In the genomic region with DNA sequence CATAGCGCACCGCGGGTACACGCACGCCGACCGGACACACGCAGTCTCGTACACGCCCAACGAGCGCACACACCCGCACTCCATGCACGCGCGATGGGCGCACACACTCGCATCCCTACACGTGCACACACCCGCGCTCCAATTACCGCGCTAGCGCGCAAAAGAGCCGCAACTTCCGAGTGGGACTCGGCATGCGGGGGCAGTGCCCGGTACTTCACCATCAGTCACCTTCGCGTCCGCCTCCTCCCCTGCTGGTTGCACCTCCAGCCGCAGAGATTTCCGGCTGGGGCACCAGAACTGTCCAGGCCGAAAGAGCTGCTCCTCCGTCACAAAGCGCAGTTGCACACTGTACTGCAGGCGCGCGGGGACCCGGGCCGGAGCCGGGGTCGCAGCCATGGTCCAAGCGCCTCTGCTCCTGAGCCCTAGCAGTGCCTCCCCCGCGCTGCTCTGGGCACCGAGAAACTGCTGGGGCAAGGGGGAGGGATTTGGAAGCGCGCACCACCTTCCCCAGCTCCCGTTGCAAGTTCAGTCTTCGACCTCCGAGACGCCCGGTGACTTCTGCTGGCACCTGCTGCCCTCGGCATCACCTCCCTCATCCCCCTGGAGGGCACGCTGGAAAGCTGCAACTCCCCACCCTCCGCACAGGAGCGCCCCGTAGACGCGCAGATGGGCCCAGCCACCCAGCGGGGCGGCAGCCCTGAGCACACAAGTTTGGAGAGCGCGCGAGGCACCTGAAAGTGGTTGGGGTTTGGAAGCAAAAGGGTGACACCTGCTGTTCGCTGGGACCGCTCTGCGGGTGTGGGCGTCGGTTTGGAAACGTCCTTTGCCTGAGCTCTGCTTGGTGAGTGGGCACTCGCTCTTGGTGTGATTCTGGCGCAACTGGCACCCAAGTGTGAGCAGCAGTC, we compare ENCODE assay signal across 9 cellular contexts.
A peak's percentile ranks its signal among the peaks of the same experiment; 100 is the strongest.
DNase-seq lines count a peak whose midpoint lies in the region; ATAC-seq lines count a peak whose summit lies in the region.
"Had no signal": no experiment of that assay in that cellular context is flagged by ENCODE, and none has a peak within 500 bp of the region (broad histone marks: within the 10 kb centered on the region; RNA-seq: fewer than 3 reads in every experiment).

No MANE protein-coding gene starts in this region.

- H3K27me3 ChIP-seq in CD4-positive, alpha-beta memory T cell (ENCODE audit: insufficient read depth, low read length) = no peaks in the 10 kb centered on the region
- H3K27me3 ChIP-seq in esophagus (ENCODE audit: control insufficient read depth in 1 of 2, insufficient read depth in 2 of 2, low read length in 2 of 2) = no peaks in the 10 kb centered on the region

- peaks cover 0 to 3% (median 0%) of the 10 kb centered on the region in 8 donors for H3K9me3 Mint-ChIP-seq in CD4-positive, alpha-beta memory T cell
- no peaks in the 10 kb centered on the region for H3K9me3 Mint-ChIP-seq in activated CD4-positive, alpha-beta T cell treated with anti-CD3 and anti-CD28 coated beads, Interleukin-2, amount 10 ng/mL, durations not matched to agents 24 days and 14 days

- peaks cover 21 to 22% of the 10 kb centered on the region in 2 donors for H3K27me3 Mint-ChIP-seq in CD4-positive, alpha-beta memory T cell
- peaks cover 35% of the 10 kb centered on the region for H3K27me3 Mint-ChIP-seq in activated CD4-positive, alpha-beta T cell treated with anti-CD3 and anti-CD28 coated beads, Interleukin-2, amount 10 ng/mL, durations not matched to agents 24 days and 14 days

- H3K4me3 Mint-ChIP-seq in CD4-positive, alpha-beta memory T cell = peak overlapping the region in 7 of 8 donors; percentile 16 to 72 (median 47)
- peak overlapping the region; percentile 69 for H3K4me3 Mint-ChIP-seq in activated CD4-positive, alpha-beta T cell treated with anti-CD3 and anti-CD28 coated beads, Interleukin-2, amount 10 ng/mL, durations not matched to agents 24 days and 14 days

- intact Hi-C loops in CD4-positive, alpha-beta memory T cell (cut with micrococcal nuclease) = loop anchor here (2.0 to 5.0 kb wide), 2 partner anchors 308 to 324 kb away; no protein-coding TSS in a partner anchor
- intact Hi-C loops in activated CD4-positive, alpha-beta T cell treated with anti-CD3 and anti-CD28 coated beads, Interleukin-2, amount 10 ng/mL, durations not matched to agents 24 days and 14 days (cut with micrococcal nuclease) = loop anchor here (2.0 kb wide), 1 partner anchor 324 kb away; no protein-coding TSS in a partner anchor

- ATAC-seq in GM21367 (IDR thresholded peaks at IDR 0.05; ENCODE audit: unreplicated experiment) (peak; percentile 83), GM19455 (IDR thresholded peaks at IDR 0.05; ENCODE audit: unreplicated experiment) (no peak)

- peak in 4 of 5 donors; percentile 3 to 26 (median 20) for DNase-seq in CD4-positive, alpha-beta memory T cell
- peak; percentile 80 for DNase-seq in NCI-H1105 (lab: John Stamatoyannopoulos, UW)
- DNase-seq in activated CD4-positive, alpha-beta T cell treated with anti-CD3 and anti-CD28 coated beads, Interleukin-2, amount 10 ng/mL, durations not matched to agents 24 days and 14 days = peak; percentile 76
- peak in 43 of 56 donors; percentile 1 to 78 (median 36) for DNase-seq in nucleus accumbens (lab: John Stamatoyannopoulos, UW)
- DNase-seq in activated effector memory CD4-positive, alpha-beta T cell treated with Interleukin-2 at 50 U/mL for 16 hours = no peak
- DNase-seq: naive B cell had no signal

- no peaks in the 10 kb centered on the region for H3K36me3 Mint-ChIP-seq in CD4-positive, alpha-beta memory T cell
- no peaks in the 10 kb centered on the region for H3K36me3 Mint-ChIP-seq in activated CD4-positive, alpha-beta T cell treated with anti-CD3 and anti-CD28 coated beads, Interleukin-2, amount 10 ng/mL, durations not matched to agents 24 days and 14 days (ENCODE audit: low read depth)

- POLR2A ChIA-PET in CD4-positive, alpha-beta memory T cell (lab: Charles Lee; ENCODE audit: partially characterized antibody) = no interaction called here

- 2 to 3% methylated on average over 68 to 76 of the region's 76 CpGs for WGBS in esophagus, 2 donors

- CTCF ChIA-PET in CD4-positive, alpha-beta memory T cell (lab: Charles Lee; ENCODE audit: partially characterized antibody) = no interaction called here

- H3K4me3 ChIP-seq in CD4-positive, alpha-beta memory T cell (ENCODE audit: low read length in 2 of 2) = no peak overlapping the region
- peak overlapping the region; percentile 26 to 36 for H3K4me3 ChIP-seq in esophagus (ENCODE audit: low read depth in 1 of 2, low read length in 2 of 2)

- H3K27ac Mint-ChIP-seq in CD4-positive, alpha-beta memory T cell = no peak overlapping the region
- no peak overlapping the region for H3K27ac Mint-ChIP-seq in activated CD4-positive, alpha-beta T cell treated with anti-CD3 and anti-CD28 coated beads, Interleukin-2, amount 10 ng/mL, durations not matched to agents 24 days and 14 days

- peaks cover 0 to 18% (median 6%) of the 10 kb centered on the region in 4 donors for H3K4me1 Mint-ChIP-seq in CD4-positive, alpha-beta memory T cell
- no peaks in the 10 kb centered on the region for H3K4me1 Mint-ChIP-seq in activated CD4-positive, alpha-beta T cell treated with anti-CD3 and anti-CD28 coated beads, Interleukin-2, amount 10 ng/mL, durations not matched to agents 24 days and 14 days

- no peaks in the 10 kb centered on the region for H3K36me3 ChIP-seq in CD4-positive, alpha-beta memory T cell (ENCODE audit: insufficient read depth, low read length)
- no peaks in the 10 kb centered on the region for H3K36me3 ChIP-seq in esophagus (ENCODE audit: control insufficient read depth in 2 of 2, insufficient read depth in 2 of 2, low read length in 1 of 2)

- H3K4me1 ChIP-seq in CD4-positive, alpha-beta memory T cell (ENCODE audit: insufficient read depth, low read length) = no peaks in the 10 kb centered on the region
- H3K4me1 ChIP-seq in esophagus (ENCODE audit: control insufficient read depth in 2 of 2, insufficient read depth in 2 of 2, low read length in 1 of 2) = peaks cover 7 to 8% of the 10 kb centered on the region in 2 donors

- H3K9me3 ChIP-seq in CD4-positive, alpha-beta memory T cell (ENCODE audit: control insufficient read depth in 1 of 2, low read length in 2 of 2) = no peaks in the 10 kb centered on the region
- H3K9me3 ChIP-seq in esophagus (ENCODE audit: control insufficient read depth in 2 of 2, insufficient read depth in 1 of 2, low read depth in 1 of 2, low read length in 1 of 2) = no peaks in the 10 kb centered on the region

- no peak overlapping the region for H3K27ac ChIP-seq in CD4-positive, alpha-beta memory T cell (ENCODE audit: low read depth, low read length)
- no peak overlapping the region for H3K27ac ChIP-seq in esophagus (ENCODE audit: low read depth in 2 of 2, low read length in 1 of 2)

Comparison
In these comparisons a context has a peak if more than half of its experiments do, and no peak if none do; other contexts are left out.
1. H3K4me3 ChIP-seq: peak in esophagus (2 of 2); none in CD4-positive, alpha-beta memory T cell (0 of 2).